In the genomic region with DNA sequence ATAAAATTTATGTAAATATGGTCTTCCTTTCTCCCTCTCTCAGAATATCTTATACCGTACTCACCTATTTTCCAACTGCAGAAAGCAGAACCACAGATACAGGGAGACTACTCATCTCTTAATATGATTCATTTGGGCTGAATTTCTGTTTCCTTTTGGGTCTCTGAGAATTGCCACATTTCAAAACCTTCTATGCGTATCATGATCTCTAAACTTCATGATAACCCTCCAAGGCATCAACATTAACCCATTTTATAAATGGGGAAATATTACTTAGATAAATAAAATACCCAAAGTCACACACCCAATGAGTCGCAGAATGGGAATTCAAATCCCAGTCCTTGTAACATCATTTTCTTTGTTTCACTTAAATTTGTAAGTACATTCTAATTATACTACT, we compare ENCODE assay signal across 16 cellular contexts. TPM values are rescaled to one million over a fixed set of nuclear protein-coding genes. Genes with fewer than 3 reads are reported as not detected.
DNase-seq lines count a peak whose midpoint lies in the region; ATAC-seq and TF ChIP-seq lines count a peak whose summit lies in the region.
"Had no signal": no experiment of that assay in that cellular context is flagged by ENCODE, and none has a peak within 500 bp of the region (broad histone marks: within the 10 kb centered on the region; RNA-seq: fewer than 3 reads in every experiment).

No MANE protein-coding gene starts in this region.

- peak overlapping the region; percentile 48 to 82 for H3K27ac Mint-ChIP-seq in natural killer cell treated with Interleukin-12 subunit alpha and Interleukin-12 subunit beta and Interleukin-15 and Interleukin-18, amount 100 ng/mL, for 72 hours
- no peak overlapping the region for H3K27ac Mint-ChIP-seq in natural killer cell
- H3K27ac Mint-ChIP-seq in T-helper 1 cell treated with Interleukin-12 subunit alpha and Interleukin-12 subunit beta and Interleukin-4 antibody, amounts not matched to agents 30 μg/mL and 1 μg/mL, for 36 hours, result peak overlapping the region; percentile 72
- H3K27ac Mint-ChIP-seq: brain had no signal

- H3K4me3 Mint-ChIP-seq in natural killer cell treated with Interleukin-12 subunit alpha and Interleukin-12 subunit beta and Interleukin-15 and Interleukin-18, amount 100 ng/mL, for 72 hours, result peak overlapping the region; percentile 24
- H3K4me3 Mint-ChIP-seq in natural killer cell, result no peak overlapping the region
- H3K4me3 Mint-ChIP-seq in T-helper 1 cell treated with Interleukin-12 subunit alpha and Interleukin-12 subunit beta and Interleukin-4 antibody, amounts not matched to agents 30 μg/mL and 1 μg/mL, for 36 hours, result peak overlapping the region; percentile 27
- H3K4me3 Mint-ChIP-seq: brain had no signal

- H3K27ac ChIP-seq in epithelial cell of prostate, result peak overlapping the region; percentile 46
- H3K27ac ChIP-seq: left ventricle myocardium inferior had no signal

- H3K36me3 Mint-ChIP-seq in natural killer cell treated with Interleukin-12 subunit alpha and Interleukin-12 subunit beta and Interleukin-15 and Interleukin-18, amount 100 ng/mL, for 72 hours, result peaks cover 27% of the 10 kb centered on the region
- no peaks in the 10 kb centered on the region for H3K36me3 Mint-ChIP-seq in natural killer cell
- peaks cover 39% of the 10 kb centered on the region for H3K36me3 Mint-ChIP-seq in T-helper 1 cell treated with Interleukin-12 subunit alpha and Interleukin-12 subunit beta and Interleukin-4 antibody, amounts not matched to agents 30 μg/mL and 1 μg/mL, for 36 hours (ENCODE audit: low read depth)
- H3K36me3 Mint-ChIP-seq: brain had no signal

- DNase-seq in natural killer cell treated with Interleukin-12 subunit alpha and Interleukin-12 subunit beta and Interleukin-15 and Interleukin-18, amount 100 ng/mL, for 72 hours (ENCODE audit: low spot score), result no peak
- DNase-seq in natural killer cell (no peak), epithelial cell of prostate (ENCODE audit: low read depth, low spot score) (no peak), NCI-H345 (lab: John Stamatoyannopoulos, UW) (no peak), putamen (ENCODE audit: low spot score) (no peak)
- DNase-seq: activated CD4-positive, alpha-beta T cell treated with anti-CD3 and anti-CD28 coated beads, Interleukin-2, amount 50 U/mL, for 1 hour; AML-193; foreskin melanocyte; left ventricle myocardium inferior; NK-92 treated with Interleukin-12 subunit alpha and Interleukin-12 subunit beta, amount 100 ng/mL, for 24 hours; substantia nigra had no signal

- intact Hi-C loops in natural killer cell (cut with micrococcal nuclease), result loop anchor here (5.0 kb wide), 2 partner anchors 53 to 123 kb away; no protein-coding TSS in a partner anchor

- peak in 1 of 2 donors; percentile 32 for ATAC-seq in natural killer cell treated with Interleukin-12 subunit alpha and Interleukin-12 subunit beta and Interleukin-15 and Interleukin-18, amount 100 ng/mL, for 72 hours
- ATAC-seq in natural killer cell (no peak), GM18517 (IDR thresholded peaks at IDR 0.05; ENCODE audit: unreplicated experiment) (no peak), esophagus mucosa (no peak)
- ATAC-seq: Right ventricle myocardium inferior had no signal

- peaks cover 0 to 8% of the 10 kb centered on the region in 2 donors for H3K27me3 Mint-ChIP-seq in natural killer cell treated with Interleukin-12 subunit alpha and Interleukin-12 subunit beta and Interleukin-15 and Interleukin-18, amount 100 ng/mL, for 72 hours
- H3K27me3 Mint-ChIP-seq in natural killer cell (ENCODE audit: low read depth in 2 of 2), result peaks cover 0 to 8% of the 10 kb centered on the region in 2 donors
- H3K27me3 Mint-ChIP-seq in T-helper 1 cell treated with Interleukin-12 subunit alpha and Interleukin-12 subunit beta and Interleukin-4 antibody, amounts not matched to agents 30 μg/mL and 1 μg/mL, for 36 hours (ENCODE audit: low read depth), result peaks cover 3% of the 10 kb centered on the region

- TF ChIP-seq CTCF in natural killer cell (IDR thresholded peaks at IDR 0.05), result no peak

- peaks cover 10% of the 10 kb centered on the region for H3K9me3 Mint-ChIP-seq in natural killer cell treated with Interleukin-12 subunit alpha and Interleukin-12 subunit beta and Interleukin-15 and Interleukin-18, amount 100 ng/mL, for 72 hours
- no peaks in the 10 kb centered on the region for H3K9me3 Mint-ChIP-seq in natural killer cell
- peaks cover 33% of the 10 kb centered on the region for H3K9me3 Mint-ChIP-seq in T-helper 1 cell treated with Interleukin-12 subunit alpha and Interleukin-12 subunit beta and Interleukin-4 antibody, amounts not matched to agents 30 μg/mL and 1 μg/mL, for 36 hours

- H3K4me1 Mint-ChIP-seq in natural killer cell treated with Interleukin-12 subunit alpha and Interleukin-12 subunit beta and Interleukin-15 and Interleukin-18, amount 100 ng/mL, for 72 hours (ENCODE audit: low read depth in 2 of 2), result peaks cover 47 to 50% of the 10 kb centered on the region in 2 donors
- peaks cover 29 to 31% of the 10 kb centered on the region in 2 donors for H3K4me1 Mint-ChIP-seq in natural killer cell
- H3K4me1 Mint-ChIP-seq in T-helper 1 cell treated with Interleukin-12 subunit alpha and Interleukin-12 subunit beta and Interleukin-4 antibody, amounts not matched to agents 30 μg/mL and 1 μg/mL, for 36 hours (ENCODE audit: low read depth), result peaks cover 35% of the 10 kb centered on the region

RNA-seq across cellular contexts. Expression of a gene that starts 16.6 kb away (rescaled TPM):
- total RNA-seq in natural killer cell treated with Interleukin-12 subunit alpha and Interleukin-12 subunit beta and Interleukin-15 and Interleukin-18, amount 100 ng/mL, for 72 hours, result 10 to 100 TPM; 12.3 to 15.5 TPM
- 1 to 10 TPM; 5.8 to 6.2 (median 6.0) TPM for total RNA-seq in natural killer cell
- 0.40 TPM for total RNA-seq in esophagus mucosa

Comparison
In these comparisons a context has a peak if more than half of its experiments do, and no peak if none do; other contexts are left out.
1. H3K27ac Mint-ChIP-seq: peak in natural killer cell treated with Interleukin-12 subunit alpha and Interleukin-12 subunit beta and Interleukin-15 and Interleukin-18, amount 100 ng/mL, for 72 hours (2 of 2) and T-helper 1 cell treated with Interleukin-12 subunit alpha and Interleukin-12 subunit beta and Interleukin-4 antibody, amounts not matched to agents 30 μg/mL and 1 μg/mL, for 36 hours (single experiment); none in natural killer cell (0 of 2).